In the genomic region with DNA sequence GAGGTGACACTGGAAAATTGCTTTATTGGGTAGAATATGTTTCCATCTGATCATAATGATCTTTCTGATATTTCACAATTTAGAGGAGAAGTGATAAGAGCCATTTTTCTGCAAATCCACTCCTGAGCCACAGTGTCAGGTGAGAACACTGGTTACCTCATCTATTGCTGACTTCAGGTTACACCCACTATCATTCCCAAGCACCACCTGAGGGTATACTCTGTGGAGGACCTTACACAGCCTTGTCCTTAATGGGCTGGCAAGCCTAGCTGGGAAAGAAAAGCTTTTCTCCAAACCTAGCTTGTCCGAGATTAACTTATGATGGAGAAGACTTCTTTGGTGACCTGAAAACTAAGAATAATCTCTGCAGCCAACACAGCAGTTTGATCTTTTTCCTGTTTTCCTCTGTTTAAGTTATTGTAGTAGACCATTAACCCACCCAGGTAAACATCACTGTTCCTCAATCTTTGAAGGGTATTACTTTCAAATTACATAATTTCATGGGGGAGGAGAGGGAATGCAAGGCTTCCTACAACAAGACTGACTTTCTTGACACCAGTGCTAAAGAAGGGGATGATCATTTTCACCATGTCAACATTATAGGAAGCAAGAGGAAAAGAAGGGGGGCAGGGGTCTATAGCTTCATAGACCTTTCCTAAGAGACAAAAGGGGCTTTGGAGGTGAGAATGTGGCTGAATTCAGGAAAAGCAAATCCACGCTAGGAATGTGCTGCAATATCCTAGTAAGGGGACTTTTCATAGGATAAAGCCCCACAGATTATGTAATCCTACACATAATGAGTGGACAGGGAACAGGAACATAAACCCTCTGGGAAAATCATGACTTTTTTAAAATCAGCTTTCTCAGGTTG, we compare ENCODE assay signal across 2 cellular contexts.
TF ChIP-seq lines count a peak whose summit lies in the region.

No MANE protein-coding gene starts in this region.

TF ChIP-seq in A549, 52 proteins besides CTCF, POLR2A, EP300 and RAD21:
- TF ChIP-seq RNF2 (IDR thresholded peaks at IDR 0.05; ENCODE audit: borderline replicate concordance, low read depth) (no peak), FOXS1 (CRISPR knock-in tag; IDR thresholded peaks at IDR 0.05) (no peak), ZC3H11A (IDR thresholded peaks at IDR 0.05) (no peak), MAFK (IDR thresholded peaks at IDR 0.05; ENCODE audit: partially characterized antibody) (no peak), ZSCAN20 (CRISPR knock-in tag; IDR thresholded peaks at IDR 0.05) (no peak), RFX5 (IDR thresholded peaks at IDR 0.05) (no peak), POLR2AphosphoS2 (conservative IDR thresholded peaks at IDR 0.05; ENCODE audit: low read length) (no peak), SREBF2 (IDR thresholded peaks at IDR 0.05) (no peak), HEYL (CRISPR knock-in tag; IDR thresholded peaks at IDR 0.05) (no peak), CBX2 (IDR thresholded peaks at IDR 0.05; ENCODE audit: borderline replicate concordance, low read depth) (no peak), JUN (IDR thresholded peaks at IDR 0.05) (no peak), GATA3 (IDR thresholded peaks at IDR 0.05; ENCODE audit: borderline replicate concordance) (no peak)
- TF ChIP-seq, protein P1, sequence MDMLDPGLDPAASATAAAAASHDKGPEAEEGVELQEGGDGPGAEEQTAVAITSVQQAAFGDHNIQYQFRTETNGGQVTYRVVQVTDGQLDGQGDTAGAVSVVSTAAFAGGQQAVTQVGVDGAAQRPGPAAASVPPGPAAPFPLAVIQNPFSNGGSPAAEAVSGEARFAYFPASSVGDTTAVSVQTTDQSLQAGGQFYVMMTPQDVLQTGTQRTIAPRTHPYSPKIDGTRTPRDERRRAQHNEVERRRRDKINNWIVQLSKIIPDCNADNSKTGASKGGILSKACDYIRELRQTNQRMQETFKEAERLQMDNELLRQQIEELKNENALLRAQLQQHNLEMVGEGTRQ (IDR thresholded peaks at IDR 0.05): no peak
- TF ChIP-seq, protein P2, sequence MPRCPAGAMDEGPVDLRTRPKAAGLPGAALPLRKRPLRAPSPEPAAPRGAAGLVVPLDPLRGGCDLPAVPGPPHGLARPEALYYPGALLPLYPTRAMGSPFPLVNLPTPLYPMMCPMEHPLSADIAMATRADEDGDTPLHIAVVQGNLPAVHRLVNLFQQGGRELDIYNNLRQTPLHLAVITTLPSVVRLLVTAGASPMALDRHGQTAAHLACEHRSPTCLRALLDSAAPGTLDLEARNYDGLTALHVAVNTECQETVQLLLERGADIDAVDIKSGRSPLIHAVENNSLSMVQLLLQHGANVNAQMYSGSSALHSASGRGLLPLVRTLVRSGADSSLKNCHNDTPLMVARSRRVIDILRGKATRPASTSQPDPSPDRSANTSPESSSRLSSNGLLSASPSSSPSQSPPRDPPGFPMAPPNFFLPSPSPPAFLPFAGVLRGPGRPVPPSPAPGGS (IDR thresholded peaks at IDR 0.05): no peak
- TF ChIP-seq, protein P3, sequence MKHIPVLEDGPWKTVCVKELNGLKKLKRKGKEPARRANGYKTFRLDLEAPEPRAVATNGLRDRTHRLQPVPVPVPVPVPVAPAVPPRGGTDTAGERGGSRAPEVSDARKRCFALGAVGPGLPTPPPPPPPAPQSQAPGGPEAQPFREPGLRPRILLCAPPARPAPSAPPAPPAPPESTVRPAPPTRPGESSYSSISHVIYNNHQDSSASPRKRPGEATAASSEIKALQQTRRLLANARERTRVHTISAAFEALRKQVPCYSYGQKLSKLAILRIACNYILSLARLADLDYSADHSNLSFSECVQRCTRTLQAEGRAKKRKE (CRISPR knock-in tag; IDR thresholded peaks at IDR 0.05; ENCODE audit: low read depth): no peak
- TF ChIP-seq, protein P4, sequence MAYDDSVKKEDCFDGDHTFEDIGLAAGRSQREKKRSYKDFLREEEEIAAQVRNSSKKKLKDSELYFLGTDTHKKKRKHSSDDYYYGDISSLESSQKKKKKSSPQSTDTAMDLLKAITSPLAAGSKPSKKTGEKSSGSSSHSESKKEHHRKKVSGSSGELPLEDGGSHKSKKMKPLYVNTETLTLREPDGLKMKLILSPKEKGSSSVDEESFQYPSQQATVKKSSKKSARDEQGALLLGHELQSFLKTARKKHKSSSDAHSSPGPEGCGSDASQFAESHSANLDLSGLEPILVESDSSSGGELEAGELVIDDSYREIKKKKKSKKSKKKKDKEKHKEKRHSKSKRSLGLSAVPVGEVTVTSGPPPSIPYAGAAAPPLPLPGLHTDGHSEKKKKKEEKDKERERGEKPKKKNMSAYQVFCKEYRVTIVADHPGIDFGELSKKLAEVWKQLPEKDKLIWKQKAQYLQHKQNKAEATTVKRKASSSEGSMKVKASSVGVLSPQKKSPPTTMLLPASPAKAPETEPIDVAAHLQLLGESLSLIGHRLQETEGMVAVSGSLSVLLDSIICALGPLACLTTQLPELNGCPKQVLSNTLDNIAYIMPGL (CRISPR knock-in tag; IDR thresholded peaks at IDR 0.05; ENCODE audit: borderline replicate concordance): no peak

TF ChIP-seq in HCT116, 20 proteins besides CTCF, POLR2A, EP300 and RAD21:
- TF ChIP-seq SRF (IDR thresholded peaks at IDR 0.05; ENCODE audit: low read depth) (no peak), EZH2 (IDR thresholded peaks at IDR 0.05) (no peak), YY1 (IDR thresholded peaks at IDR 0.05; ENCODE audit: extremely low read depth, insufficient replicate concordance, low read depth, low read length) (no peak), CEBPB (IDR thresholded peaks at IDR 0.05; ENCODE audit: low read depth) (no peak)
